Comparison of ENCODE assay signal across 11 cellular contexts in genomic region chr3:149401215-149401925, GRCh38. TPM values are rescaled to one million over a fixed set of nuclear protein-coding genes. Genes with fewer than 3 reads are reported as not detected.
A peak's percentile ranks its signal among the peaks of the same experiment; 100 is the strongest.
DNase-seq lines count a peak whose midpoint lies in the region; ATAC-seq, FAIRE-seq and TF ChIP-seq lines count a peak whose summit lies in the region.
"Had no signal": no experiment of that assay in that cellular context is flagged by ENCODE, and none has a peak within 500 bp of the region (broad histone marks: within the 10 kb centered on the region; RNA-seq: fewer than 3 reads in every experiment).

No MANE protein-coding gene starts in this region.

- TF ChIP-seq CTCF in K562 (IDR thresholded peaks at IDR 0.05 in 2 of 3, conservative IDR thresholded peaks at IDR 0.05 in 1 of 3; ENCODE audit: insufficient read depth in 2 of 3, low read depth in 1 of 3, low read length in 3 of 3), result no peak

- POLR2A ChIA-PET in K562 (lab: Yijun Ruan, JAX), result no interaction called here

- no peak overlapping the region for H3K4me3 ChIP-seq in right cardiac atrium (ENCODE audit: low read length)
- no peak overlapping the region for H3K4me3 ChIP-seq in K562

- no peaks in the 10 kb centered on the region for H3K79me2 ChIP-seq in K562 (ENCODE audit: control insufficient read depth, insufficient read depth, low read length)

- intact Hi-C loops in right cardiac atrium (cut with DNase I), result no loop called here
- intact Hi-C loops in Right ventricle myocardium superior (cut with DNase I), result no loop called here
- intact Hi-C loops in K562 (cut with micrococcal nuclease), result no loop called here
- intact Hi-C loops in left colon (cut with DNase I, micrococcal nuclease), result no loop called here

- no peak for TF ChIP-seq POLR2A in K562 (conservative IDR thresholded peaks at IDR 0.05)

- H3K27me3 ChIP-seq in right cardiac atrium (ENCODE audit: control insufficient read depth, insufficient read depth) (no peaks in the 10 kb centered on the region), K562 (ENCODE audit: control insufficient read depth in 2 of 2, insufficient read depth in 2 of 2, low read length in 2 of 2) (no peaks in the 10 kb centered on the region)

- no peak for TF ChIP-seq RAD21 in K562 (CRISPR knock-in tag; conservative IDR thresholded peaks at IDR 0.05 in 1 of 2, IDR thresholded peaks at IDR 0.05 in 1 of 2)

- no TSS peak for BruUV-seq in K562 (replicated peaks; lab: Mats Ljungman, UMichigan)

- no peak for FAIRE-seq in K562 (lab: Jason Lieb, UNC)

- H3K36me3 ChIP-seq in K562 (ENCODE audit: control insufficient read depth, insufficient read depth, low read length), result no peaks in the 10 kb centered on the region
- H3K36me3 ChIP-seq: WERI-Rb-1 had no signal

- no peak overlapping the region for H3K4me2 ChIP-seq in K562 (ENCODE audit: insufficient read depth, low read length)

- H2AFZ ChIP-seq in K562 (ENCODE audit: low read depth, low read length), result no peak overlapping the region

- 79% methylated on average over 3 of the region's 3 CpGs for WGBS in right cardiac atrium
- 0% methylated on average over 3 of the region's 3 CpGs for WGBS in K562 (ENCODE audit: insufficient coverage, low coverage, missing lambda C conversion rate)

- H3K9ac ChIP-seq in K562 (ENCODE audit: insufficient read depth in 1 of 2, low read depth in 2 of 2, low read length in 2 of 2), result no peak overlapping the region

- H3K27ac ChIP-seq in right cardiac atrium (ENCODE audit: low read length) (no peak overlapping the region), K562 (ENCODE audit: extremely low read depth, low read depth, low read length) (no peak overlapping the region)
- H3K27ac ChIP-seq: WERI-Rb-1 had no signal

- in situ Hi-C loops in K562 (cut with MboI), result loop anchor here (10.0 kb wide), 1 partner anchor 1347 kb away; no protein-coding TSS in a partner anchor

- H3K4me1 ChIP-seq in right cardiac atrium (ENCODE audit: control insufficient read depth, insufficient read depth, low read length) (no peaks in the 10 kb centered on the region), K562 (replicated peaks in 1 of 2; ENCODE audit: control insufficient read depth in 2 of 2, insufficient read depth in 2 of 2, low read length in 2 of 2) (no peaks in the 10 kb centered on the region)

- H4K20me1 ChIP-seq in K562 (replicated peaks; ENCODE audit: control insufficient read depth, insufficient read depth, low read length), result no peaks in the 10 kb centered on the region

- H3K9me3 ChIP-seq in right cardiac atrium (ENCODE audit: control insufficient read depth, low read length), result no peaks in the 10 kb centered on the region
- H3K9me3 ChIP-seq in K562 (replicated peaks; ENCODE audit: control insufficient read depth, insufficient read depth, low read depth, low read length), result no peaks in the 10 kb centered on the region

- TF ChIP-seq EP300 in K562 (IDR thresholded peaks at IDR 0.05; ENCODE audit: low read length), result no peak

- no peak for DNase-seq in right cardiac atrium
- DNase-seq in Right ventricle myocardium superior, result no peak
- no peak for DNase-seq in K562 (ENCODE audit: extremely low read depth in 1 of 4, low spot score in 3 of 4)
- DNase-seq in left colon, result peak in 1 of 2 donors; percentile 52
- DNase-seq in activated CD4-positive, alpha-beta T cell treated with anti-CD3 and anti-CD28 coated beads, Interleukin-2, amount 50 U/mL, for 48 hours, result no peak
- no peak for DNase-seq in DMS114 treated with DMSO at 0.1 percent for 48 hours (lab: John Stamatoyannopoulos, UW; ENCODE audit: unreplicated experiment)
- no peak for DNase-seq in activated CD4-positive, alpha-beta T cell treated with anti-CD3 and anti-CD28 coated beads, Interleukin-2, amount 50 U/mL, for 4 hours
- DNase-seq: activated naive CD4-positive, alpha-beta T cell treated with anti-CD3 and anti-CD28 coated beads for 36 hours; NK-92 treated with Interleukin-12 subunit alpha and Interleukin-12 subunit beta, amount 100 ng/mL, for 24 hours; WERI-Rb-1 had no signal

- CTCF ChIA-PET in K562 (lab: Yijun Ruan, JAX; ENCODE audit: low intra/inter-chr PET ratio), result no interaction called here

- no peaks in the 10 kb centered on the region for H3K9me1 ChIP-seq in K562 (ENCODE audit: control insufficient read depth, insufficient read depth, low read length)

- ATAC-seq in right cardiac atrium (peak; percentile 70 to 76), Right ventricle myocardium superior (ENCODE audit: poor library complexity) (no peak), K562 (no peak), left colon (peak; percentile 97), HG02870 (IDR thresholded peaks at IDR 0.05; ENCODE audit: unreplicated experiment) (no peak)

TF ChIP-seq in K562, 482 proteins besides CTCF, POLR2A, EP300 and RAD21:
- TF ChIP-seq CEBPB (tag; IDR thresholded peaks at IDR 0.05) (0 out of 2 replicates have a peak, but pooled peaks have one; percentile 36), HOMEZ (CRISPR knock-in tag; IDR thresholded peaks at IDR 0.05) (no peak), CC2D1A (IDR thresholded peaks at IDR 0.05) (no peak)

RNA-seq across cellular contexts. Expression of gene TM4SF1, which starts 23.9 kb away (rescaled TPM):
- total RNA-seq in right cardiac atrium (100 to 1,000 TPM in 1 of 4 donors, 10 to 100 TPM in 3; 70.8 to 105 (median 83.6) TPM), Right ventricle myocardium superior (110 TPM), K562 (2014; rRNA removed) (not detected in 2 replicates), K562 (2014; rRNA removed; fragmentation: Illumina TruSeq; extraction: Trizol) (not detected in 2 replicates), K562 (2015; rRNA removed; fragmentation: Illumina TruSeq; extraction: Trizol) (0.11 TPM in 1 of 2 replicates, not detected in the other), K562 (2021) (0.44 and 0.67 TPM in 2 replicates), left colon (10 to 100 TPM; 27.0 to 83.9 TPM)
- polyA plus RNA-seq in right cardiac atrium (130 TPM), K562 (2011; rRNA removed) (0.06 and 0.12 TPM in 2 replicates), K562 (2014; fragmentation: Illumina TruSeq; extraction: Trizol) (not detected in 2 replicates), K562 (2014; fragmentation: Nextera tagmentation; extraction: Ambion mirVana) (under 1 TPM in 1 of 2 experiments, not detected in 1; 0.07 TPM), K562 (2014; rRNA removed) (0.08 TPM in 1 of 2 replicates, not detected in the other)
- 0.33 TPM in 1 of 2 replicates, not detected in the other for total RNA-seq in K562 (2011; cell fraction: chromatin; rRNA removed; ENCODE audit: low replicate concordance)
- 0.50 TPM in 1 of 2 replicates, not detected in the other for total RNA-seq in K562 (2011; cell fraction: nucleolus; rRNA removed)
- not detected in 2 replicates for total RNA-seq in K562 (2011; cell fraction: nucleoplasm; rRNA removed)
- 0.07 and 0.22 TPM in 2 replicates for polyA plus RNA-seq in K562 (2011; cell fraction: cytosol; rRNA removed)
- 0.13 and 0.18 TPM in 2 replicates for polyA plus RNA-seq in K562 (2011; cell fraction: nucleus; rRNA removed)
- 0.12 and 0.15 TPM in 2 replicates for polyA plus RNA-seq in K562 (2012)
- 0.25 and 0.60 TPM in 2 replicates for polyA minus RNA-seq in K562 (2011; rRNA and poly(A)+ RNA removed)
- polyA minus RNA-seq in K562 (2011; cell fraction: cytosol; rRNA and poly(A)+ RNA removed), result 5.1 and 13.1 TPM in 2 replicates
- polyA minus RNA-seq in K562 (2011; cell fraction: nucleus; rRNA and poly(A)+ RNA removed), result 1.4 and 2.2 TPM in 2 replicates
- total RNA-seq: activated naive CD4-positive, alpha-beta T cell treated with anti-CD3 and anti-CD28 coated beads for 36 hours had no signal

Comparison
In these comparisons a context has a peak if more than half of its experiments do, and no peak if none do; other contexts are left out.
1. ATAC-seq: peak in right cardiac atrium (2 of 2) and left colon (single experiment); none in Right ventricle myocardium superior (single experiment), K562 (single experiment) and HG02870 (single experiment).
2. RNA of gene TM4SF1, which starts 23.9 kb away (total RNA-seq): 110 TPM in Right ventricle myocardium superior (single experiment), 70.8 to 105 TPM in right cardiac atrium and 27.0 to 83.9 TPM in left colon; 0.11 to 0.67 TPM in K562; every median in the first group is over 10 times any median in the second.